In genomic region chr1:22625262-22625925, GRCh38 we compare ENCODE assay signal across 1 cellular context.
A peak's percentile ranks its signal among the peaks of the same experiment; 100 is the strongest.
TF ChIP-seq lines count a peak whose summit lies in the region.

No MANE protein-coding gene starts in this region.

TF ChIP-seq in K562, 482 proteins besides CTCF, POLR2A, EP300 and RAD21:
- TF ChIP-seq EHMT2 (IDR thresholded peaks at IDR 0.05) (peak; percentile 86), RBM25 (IDR thresholded peaks at IDR 0.05; ENCODE audit: low read depth, low read length, severe bottlenecking) (peak; percentile 15), RBM17 (IDR thresholded peaks at IDR 0.05; ENCODE audit: borderline replicate concordance, low read depth, low read length) (no peak), ZFP36 (IDR thresholded peaks at IDR 0.05; ENCODE audit: low read depth, low read length, partially characterized antibody) (peak; percentile 84), KDM1A (IDR thresholded peaks at IDR 0.05) (peak in 1 of 2 experiments; percentile 25; a peak in 1 of 4 replicates), BCOR (IDR thresholded peaks at IDR 0.05) (peak; percentile 77)
